ENCODE assay signal across 22 cellular contexts in the genomic region with DNA sequence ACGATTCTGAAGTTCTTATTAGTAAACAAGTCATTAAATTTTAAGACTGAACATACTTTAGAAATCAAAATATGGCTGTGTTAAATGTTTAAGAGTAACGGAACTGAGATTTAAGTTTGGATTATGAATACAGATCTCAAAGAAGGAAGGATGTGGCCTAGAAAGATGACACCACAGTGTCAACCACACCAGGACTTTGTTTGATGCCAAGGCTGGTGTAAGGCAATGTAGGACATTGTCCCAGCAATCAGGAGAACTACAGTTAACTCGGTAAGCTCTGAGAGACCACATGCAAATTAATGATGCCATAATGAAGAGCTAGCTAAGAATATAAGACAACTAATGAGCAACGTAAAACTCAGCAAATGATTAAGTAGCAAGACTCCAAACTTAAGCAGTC.
DNase-seq lines count a peak whose midpoint lies in the region; ATAC-seq, FAIRE-seq and TF ChIP-seq lines count a peak whose summit lies in the region.
"Had no signal": no experiment of that assay in that cellular context is flagged by ENCODE, and none has a peak within 500 bp of the region (broad histone marks: within the 10 kb centered on the region; RNA-seq: fewer than 3 reads in every experiment).

No MANE protein-coding gene starts in this region.

- H2BK15ac ChIP-seq in neuronal stem cell (ENCODE audit: low read length): no peak overlapping the region

- intact Hi-C loops in heart left ventricle (cut with DNase I): no loop called here

- no peak overlapping the region for H4K91ac ChIP-seq in neuronal stem cell (ENCODE audit: low read depth, low read length, poor library complexity)

- no peaks in the 10 kb centered on the region for H3K79me1 ChIP-seq in neuronal stem cell (ENCODE audit: low read depth, low read length)

- TF ChIP-seq CTCF in SU-DHL-6 (IDR thresholded peaks at IDR 0.05; ENCODE audit: insufficient read depth, low read length, poor library complexity, severe bottlenecking) (no peak), foreskin keratinocyte (conservative IDR thresholded peaks at IDR 0.05) (no peak), heart left ventricle (IDR thresholded peaks at IDR 0.05) (no peak)

- no peak overlapping the region for H3K14ac ChIP-seq in neuronal stem cell (ENCODE audit: low read length)

- H3K36me3 ChIP-seq in SU-DHL-6 (ENCODE audit: low read length) (0 out of 2 replicates have a peak, but pooled peaks cover 5% of the 10 kb centered on the region), neuronal stem cell (replicated peaks in 1 of 2; ENCODE audit: control insufficient read depth in 2 of 2, insufficient read depth in 2 of 2, low read length in 2 of 2) (no peaks in the 10 kb centered on the region), heart left ventricle (no peaks in the 10 kb centered on the region)
- H3K36me3 ChIP-seq: BE2C, BLaER1 had no signal

- H3K27ac ChIP-seq in SU-DHL-6 (ENCODE audit: low read depth, low read length) (no peak overlapping the region), neuronal stem cell (replicated peaks; ENCODE audit: low read length) (no peak overlapping the region), foreskin keratinocyte (no peak overlapping the region), heart left ventricle (no peak overlapping the region)
- H3K27ac ChIP-seq: BLaER1 had no signal

- no peaks in the 10 kb centered on the region for H3K27me3 ChIP-seq in SU-DHL-6 (ENCODE audit: low read length)
- H3K27me3 ChIP-seq in neuronal stem cell (ENCODE audit: control insufficient read depth in 3 of 3, insufficient read depth in 3 of 3, low read depth in 1 of 3, low read length in 3 of 3): no peaks in the 10 kb centered on the region
- H3K27me3 ChIP-seq in foreskin keratinocyte: no peaks in the 10 kb centered on the region
- H3K27me3 ChIP-seq in heart left ventricle: no peaks in the 10 kb centered on the region
- H3K27me3 ChIP-seq: BE2C, BLaER1 had no signal

- DNase-seq in neuronal stem cell (ENCODE audit: low spot score) (no peak), DMS53 treated with DMSO at 0.1 percent for 48 hours (lab: John Stamatoyannopoulos, UW; ENCODE audit: unreplicated experiment) (no peak), foreskin keratinocyte (no peak), heart left ventricle (no peak)
- DNase-seq: 8988T; ACHN; BE2C; C1 segment of cervical spinal cord; CD4-positive, alpha-beta memory T cell; CD4-positive, CD25-positive, alpha-beta regulatory T cell; CD8-positive, alpha-beta memory T cell; COR-L47; DMS 273 treated with DMSO at 0.1 percent for 48 hours; DMS153; DMS79; GF-D8 had no signal

- H3K4me1 ChIP-seq in neuronal stem cell (ENCODE audit: control insufficient read depth in 2 of 2, insufficient read depth in 1 of 2, low read depth in 1 of 2, low read length in 2 of 2) (no peaks in the 10 kb centered on the region), foreskin keratinocyte (no peaks in the 10 kb centered on the region), heart left ventricle (no peaks in the 10 kb centered on the region)
- H3K4me1 ChIP-seq: BE2C, BLaER1 had no signal

- H3K9me3 ChIP-seq in SU-DHL-6 (ENCODE audit: insufficient read depth, low read length): peaks cover 18% of the 10 kb centered on the region; the same call in 1 of the 2 replicates
- peaks cover 3 to 20% of the 10 kb centered on the region in 2 donors for H3K9me3 ChIP-seq in neuronal stem cell (replicated peaks in 1 of 2; ENCODE audit: control insufficient read depth in 2 of 2, insufficient read depth in 1 of 2, low read depth in 1 of 2, low read length in 2 of 2)
- peaks cover 0 to 40% (median 17%) of the 10 kb centered on the region in 12 donors for H3K9me3 ChIP-seq in heart left ventricle
- H3K9me3 ChIP-seq: BE2C had no signal

- H2BK120ac ChIP-seq in neuronal stem cell (ENCODE audit: low read depth, low read length): no peak overlapping the region

- FAIRE-seq in endometrium (lab: Jason Lieb, UNC): peak; percentile 95
- FAIRE-seq: A204.1, G401.6, GM12891 had no signal

- H3K4me2 ChIP-seq in SU-DHL-6 (ENCODE audit: low read depth, low read length, poor library complexity, severe bottlenecking) (no peak overlapping the region), neuronal stem cell (ENCODE audit: insufficient read depth, low read length, poor library complexity, severe bottlenecking) (no peak overlapping the region)
- H3K4me2 ChIP-seq: BLaER1 had no signal

- peak overlapping the region; percentile 78 for H2AFZ ChIP-seq in SU-DHL-6 (ENCODE audit: low read depth, low read length, severe bottlenecking)
- peak overlapping the region; percentile 6 for H2AFZ ChIP-seq in neuronal stem cell (ENCODE audit: low read length)

- H3K4ac ChIP-seq in neuronal stem cell (ENCODE audit: low read length): no peak overlapping the region

- no peak overlapping the region for H2AK5ac ChIP-seq in neuronal stem cell (ENCODE audit: low read depth, low read length)

- H3K4me3 ChIP-seq in SU-DHL-6 (ENCODE audit: insufficient read depth, low read length, poor library complexity, severe bottlenecking) (no peak overlapping the region), neuronal stem cell (ENCODE audit: low read length in 2 of 2) (no peak overlapping the region), heart left ventricle (no peak overlapping the region)
- H3K4me3 ChIP-seq: BLaER1 had no signal

- no peak overlapping the region for H3K9ac ChIP-seq in SU-DHL-6 (ENCODE audit: low read length)
- no peak overlapping the region for H3K9ac ChIP-seq in neuronal stem cell (ENCODE audit: low read depth, low read length, poor library complexity)
- H3K9ac ChIP-seq: BLaER1 had no signal

- no peak for TF ChIP-seq POLR2A in heart left ventricle (IDR thresholded peaks at IDR 0.05)

- no peak overlapping the region for H2BK12ac ChIP-seq in neuronal stem cell (ENCODE audit: low read length)

- no peaks in the 10 kb centered on the region for H3F3A ChIP-seq in SU-DHL-6 (ENCODE audit: insufficient read depth)

- no peaks in the 10 kb centered on the region for H3K9me2 ChIP-seq in SU-DHL-6 (replicated peaks; ENCODE audit: insufficient read depth, low read length)

- H3K18ac ChIP-seq in neuronal stem cell (ENCODE audit: low read length): no peak overlapping the region

- H2BK5ac ChIP-seq in neuronal stem cell (ENCODE audit: low read length): no peak overlapping the region

- no peak overlapping the region for H3K23ac ChIP-seq in neuronal stem cell (ENCODE audit: low read depth, low read length, poor library complexity)

- no peaks in the 10 kb centered on the region for H3K79me2 ChIP-seq in SU-DHL-6 (ENCODE audit: insufficient read depth, low read length)

- no peak for ATAC-seq in foreskin keratinocyte
- no peak for ATAC-seq in heart left ventricle

- H4K8ac ChIP-seq in neuronal stem cell (ENCODE audit: low read depth, low read length): no peak overlapping the region

- no CpG with 5 or more reads among the region's 4 CpGs for WGBS in neuronal stem cell (ENCODE audit: extremely low coverage in 2 of 2, insufficient read length in 2 of 2, insufficient replicate concordance in 1 of 2), 2 donors
- WGBS in heart left ventricle, 4 donors: 88 to 95% (median 94%) methylated on average over 4 of the region's 4 CpGs

- no peaks in the 10 kb centered on the region for H4K20me1 ChIP-seq in SU-DHL-6 (ENCODE audit: low read depth, low read length)
- H4K20me1 ChIP-seq: BLaER1 had no signal
